In genomic region chr1:152654110-152654509, GRCh38 we compare ENCODE assay signal across 6 cellular contexts. TPM values are rescaled to one million over a fixed set of nuclear protein-coding genes. Genes with fewer than 3 reads are reported as not detected.
DNase-seq lines count a peak whose midpoint lies in the region; ATAC-seq and TF ChIP-seq lines count a peak whose summit lies in the region.

No MANE protein-coding gene starts in this region.

- in situ Hi-C loops in astrocyte of the spinal cord (cut with HindIII; ENCODE audit: low sequenced_read_pairs), result no loop called here

- no peaks in the 10 kb centered on the region for H3K4me1 Mint-ChIP-seq in neural crest cell

- DNase-seq in NK-92 treated with Interleukin-12 subunit alpha and Interleukin-12 subunit beta, amount 100 ng/mL, for 24 hours (lab: John Stamatoyannopoulos, UW), result peak; percentile 40
- DNase-seq in NK-92 (lab: John Stamatoyannopoulos, UW; ENCODE audit: unreplicated experiment) (no peak), NOMO-1 treated with dmso at 0.1 percent for 144 hours (lab: John Stamatoyannopoulos, UW; ENCODE audit: unreplicated experiment) (peak; percentile 20), astrocyte of the spinal cord (ENCODE audit: low read depth, low spot score) (peak; percentile 18), neural crest cell (ENCODE audit: low read depth, low spot score) (no peak)

- TF ChIP-seq CTCF in astrocyte of the spinal cord (IDR thresholded peaks at IDR 0.05; ENCODE audit: low read depth, low read length), result peak; percentile 79
- TF ChIP-seq CTCF in neural crest cell (conservative IDR thresholded peaks at IDR 0.05), result peak; percentile 40

- no peak overlapping the region for H3K4me3 Mint-ChIP-seq in neural crest cell

- no peak overlapping the region for H3K4me3 ChIP-seq in astrocyte of the spinal cord (ENCODE audit: low read depth, low read length)

- peaks cover 2% of the 10 kb centered on the region for H3K36me3 Mint-ChIP-seq in neural crest cell (ENCODE audit: low read depth)

- no peaks in the 10 kb centered on the region for H3K27me3 Mint-ChIP-seq in neural crest cell (ENCODE audit: low read depth)

- no peak for ATAC-seq in HG02623 (IDR thresholded peaks at IDR 0.05; ENCODE audit: unreplicated experiment)

- peaks cover 24% of the 10 kb centered on the region for H3K9me3 Mint-ChIP-seq in neural crest cell

- no peak overlapping the region for H3K27ac Mint-ChIP-seq in neural crest cell (ENCODE audit: unreplicated experiment)

RNA-seq across cellular contexts. Expression of gene LCE2D, which starts 9.1 kb away (rescaled TPM):
- total RNA-seq in neural crest cell, result not detected in 2 replicates

RNA-seq across cellular contexts. Expression of gene LCE2C, which starts 21.0 kb away (rescaled TPM):
- not detected in 2 replicates for total RNA-seq in neural crest cell

RNA-seq across cellular contexts. Expression of gene LCE3A, which starts 31.2 kb away (rescaled TPM):
- total RNA-seq in neural crest cell, result not detected in 2 replicates

RNA-seq across cellular contexts. Expression of gene LCE2B, which starts 31.8 kb away (rescaled TPM):
- not detected in 2 replicates for total RNA-seq in neural crest cell

RNA-seq across cellular contexts. Expression of gene LCE3B, which starts 40.5 kb away (rescaled TPM):
- total RNA-seq in neural crest cell, result not detected in 2 replicates

Comparison
In these comparisons a context has a peak if more than half of its experiments do, and no peak if none do; other contexts are left out.
1. DNase-seq: peak in NK-92 treated with Interleukin-12 subunit alpha and Interleukin-12 subunit beta, amount 100 ng/mL, for 24 hours (single experiment), NOMO-1 treated with dmso at 0.1 percent for 144 hours (single experiment) and astrocyte of the spinal cord (single experiment); none in NK-92 (single experiment) and neural crest cell (single experiment).